Comparison of ENCODE assay signal across 1 cellular context in genomic region chr7:101302641-101303101, GRCh38.
A peak's percentile ranks its signal among the peaks of the same experiment; 100 is the strongest.
TF ChIP-seq lines count a peak whose summit lies in the region.

No MANE protein-coding gene starts in this region.

TF ChIP-seq in HepG2, 621 proteins besides CTCF, POLR2A, EP300 and RAD21:
- TF ChIP-seq ZBTB33 (CRISPR knock-in tag; IDR thresholded peaks at IDR 0.05) (0 out of 2 replicates have a peak, but pooled peaks have one; percentile 26), ZNF30 (CRISPR knock-in tag; IDR thresholded peaks at IDR 0.05) (no peak)
